Comparison of ENCODE assay signal across 18 cellular contexts in genomic region chr11:86396403-86396802, GRCh38. TPM values are rescaled to one million over a fixed set of nuclear protein-coding genes. Genes with fewer than 3 reads are reported as not detected.
DNase-seq lines count a peak whose midpoint lies in the region; ATAC-seq and TF ChIP-seq lines count a peak whose summit lies in the region.
"Had no signal": no experiment of that assay in that cellular context is flagged by ENCODE, and none has a peak within 500 bp of the region (broad histone marks: within the 10 kb centered on the region; RNA-seq: fewer than 3 reads in every experiment).

No MANE protein-coding gene starts in this region.

- H3K4me3 ChIP-seq in mammary epithelial cell (replicated peaks in 1 of 3; ENCODE audit: insufficient read depth in 1 of 3, low read depth in 2 of 3, low read length in 3 of 3), result no peak overlapping the region
- H3K4me3 ChIP-seq in WI38 (ENCODE audit: low read depth, low read length), result peak overlapping the region; percentile 6; the same call in 1 of the 2 replicates
- no peak overlapping the region for H3K4me3 ChIP-seq in fibroblast of pulmonary artery (replicated peaks; ENCODE audit: low read depth, low read length)
- H3K4me3 ChIP-seq in thyroid gland (replicated peaks in 1 of 3), result no peak overlapping the region
- H3K4me3 ChIP-seq: psoas muscle had no signal

- H3K36me3 ChIP-seq in mammary epithelial cell (ENCODE audit: insufficient read depth, low read length), result no peaks in the 10 kb centered on the region
- H3K36me3 ChIP-seq in thyroid gland, result no peaks in the 10 kb centered on the region

- 100% methylated on average over 2 of the region's 2 CpGs for WGBS in mammary epithelial cell (ENCODE audit: low coverage, missing lambda C conversion rate)
- 95 to 100% methylated on average over 2 of the region's 2 CpGs for WGBS in thyroid gland, 2 donors

- H3K9ac ChIP-seq in mammary epithelial cell (ENCODE audit: insufficient read depth, low read length), result no peak overlapping the region

- no peak for TF ChIP-seq POLR2A in thyroid gland (IDR thresholded peaks at IDR 0.05)

- H2AFZ ChIP-seq in mammary epithelial cell (ENCODE audit: low read depth, low read length), result no peak overlapping the region

- no peaks in the 10 kb centered on the region for H3K9me3 Mint-ChIP-seq in MCF 10A (ENCODE audit: unreplicated experiment)
- H3K9me3 Mint-ChIP-seq: CD8-positive, alpha-beta memory T cell; effector memory CD8-positive, alpha-beta T cell; natural killer cell; stimulated activated naive CD8-positive, alpha-beta T cell treated with anti-CD3 and anti-CD28 coated beads, Interleukin-15, Interleukin-2, amounts not matched to agents 100 ng/mL and 50 ng/mL, for 24 hours had no signal

- POLR2A ChIA-PET in MCF 10A (lab: Yijun Ruan, JAX), result no interaction called here

- in situ Hi-C loops in mammary epithelial cell (cut with MboI; ENCODE audit: low sequenced_read_pairs in 2 of 2), result no loop called here

- no peaks in the 10 kb centered on the region for H4K20me1 ChIP-seq in mammary epithelial cell (ENCODE audit: insufficient read depth, low read length)

- ATAC-seq in HG02852 (IDR thresholded peaks at IDR 0.05; ENCODE audit: unreplicated experiment) (no peak), HG03521 (IDR thresholded peaks at IDR 0.05; ENCODE audit: unreplicated experiment) (no peak), omental fat pad (ENCODE audit: low FRiP score) (no peak)
- ATAC-seq: effector memory CD8-positive, alpha-beta T cell; natural killer cell; psoas muscle had no signal

- no TSS peak for BruUV-seq in mammary epithelial cell (replicated peaks; lab: Mats Ljungman, UMichigan)
- BruUV-seq in MCF 10A (replicated peaks; lab: Mats Ljungman, UMichigan), result no TSS peak

- peak; percentile 21 for DNase-seq in mammary epithelial cell
- no peak for DNase-seq in MCF 10A (ENCODE audit: unreplicated experiment)
- DNase-seq in fibroblast of pulmonary artery (ENCODE audit: low read depth), result peak; percentile 38
- no peak for DNase-seq in thyroid gland
- DNase-seq in omental fat pad (ENCODE audit: low spot score), result no peak
- DNase-seq: activated T-cell treated with anti-CD3 and anti-CD28 coated beads, Interleukin-2, amount 50 U/mL, for 48 hours; CD8-positive, alpha-beta memory T cell; effector memory CD8-positive, alpha-beta T cell; natural killer cell; NCI-H2081; NCI-H69; psoas muscle had no signal

- no peaks in the 10 kb centered on the region for H3K79me2 ChIP-seq in mammary epithelial cell (ENCODE audit: insufficient read depth, low read length)

- TF ChIP-seq CTCF in mammary epithelial cell (conservative IDR thresholded peaks at IDR 0.05 in 1 of 2, IDR thresholded peaks at IDR 0.05 in 1 of 2; ENCODE audit: extremely low read depth in 1 of 2, insufficient read depth in 1 of 2, low read depth in 1 of 2, low read length in 2 of 2) (no peak), MCF 10A (IDR thresholded peaks at IDR 0.05; ENCODE audit: unreplicated experiment) (no peak), WI38 (IDR thresholded peaks at IDR 0.05; ENCODE audit: low read depth, low read length) (no peak), fibroblast of pulmonary artery (IDR thresholded peaks at IDR 0.05; ENCODE audit: low read length, missing control alignments) (no peak), thyroid gland (IDR thresholded peaks at IDR 0.05) (no peak), omental fat pad (IDR thresholded peaks at IDR 0.05) (no peak)

- H3K9me3 ChIP-seq in mammary epithelial cell (replicated peaks; ENCODE audit: insufficient read depth, low read length) (no peaks in the 10 kb centered on the region), thyroid gland (no peaks in the 10 kb centered on the region)
- H3K9me3 ChIP-seq: psoas muscle had no signal

- no peak overlapping the region for H3K4me3 Mint-ChIP-seq in MCF 10A (ENCODE audit: unreplicated experiment)
- H3K4me3 Mint-ChIP-seq: activated naive CD8-positive, alpha-beta T cell; CD8-positive, alpha-beta memory T cell; effector memory CD8-positive, alpha-beta T cell; natural killer cell; stimulated activated naive CD8-positive, alpha-beta T cell treated with anti-CD3 and anti-CD28 coated beads, Interleukin-15, Interleukin-2, amounts not matched to agents 100 ng/mL and 50 ng/mL, for 24 hours had no signal

- no peaks in the 10 kb centered on the region for H3K4me1 Mint-ChIP-seq in MCF 10A (ENCODE audit: insufficient read depth, unreplicated experiment)
- H3K4me1 Mint-ChIP-seq: CD8-positive, alpha-beta memory T cell; natural killer cell had no signal

- no peak overlapping the region for H3K27ac ChIP-seq in mammary epithelial cell (ENCODE audit: insufficient read depth, low read depth, low read length)
- H3K27ac ChIP-seq in thyroid gland, result peak overlapping the region in 2 of 3 donors; percentile 72 to 83
- H3K27ac ChIP-seq: 22Rv1, psoas muscle had no signal

- no peak overlapping the region for H3K27ac Mint-ChIP-seq in MCF 10A (ENCODE audit: low read depth, unreplicated experiment)
- H3K27ac Mint-ChIP-seq: activated naive CD8-positive, alpha-beta T cell; CD8-positive, alpha-beta memory T cell; natural killer cell; stimulated activated naive CD8-positive, alpha-beta T cell treated with anti-CD3 and anti-CD28 coated beads, Interleukin-15, Interleukin-2, amounts not matched to agents 100 ng/mL and 50 ng/mL, for 24 hours had no signal

- H3K4me2 ChIP-seq in mammary epithelial cell (ENCODE audit: insufficient read depth, low read depth, low read length), result no peak overlapping the region

- intact Hi-C loops in mammary epithelial cell (cut with micrococcal nuclease), result no loop called here
- intact Hi-C loops in MCF 10A (cut with micrococcal nuclease), result no loop called here
- intact Hi-C loops in thyroid gland (cut with DNase I), result no loop called here

- H3K27me3 ChIP-seq in mammary epithelial cell (ENCODE audit: insufficient read depth, low read length) (no peaks in the 10 kb centered on the region), thyroid gland (no peaks in the 10 kb centered on the region)

- dilution Hi-C loops in mammary epithelial cell (cut with HindIII; ENCODE audit: low sequenced_read_pairs), result no loop called here

- CTCF ChIA-PET in mammary epithelial cell (lab: Charles Lee; ENCODE audit: low non-redundant PET), result no interaction called here
- CTCF ChIA-PET in MCF 10A (lab: Yijun Ruan, JAX), result interaction anchor here (0.6 kb wide), 1 partner anchor 257 kb away, joined by 3 read pairs; no protein-coding TSS in a partner anchor

- no peaks in the 10 kb centered on the region for H3K27me3 Mint-ChIP-seq in MCF 10A (ENCODE audit: insufficient read depth, unreplicated experiment)
- H3K27me3 Mint-ChIP-seq: activated naive CD8-positive, alpha-beta T cell; CD8-positive, alpha-beta memory T cell; effector memory CD8-positive, alpha-beta T cell; stimulated activated naive CD8-positive, alpha-beta T cell treated with anti-CD3 and anti-CD28 coated beads, Interleukin-15, Interleukin-2, amounts not matched to agents 100 ng/mL and 50 ng/mL, for 24 hours had no signal

- H3K36me3 Mint-ChIP-seq in MCF 10A (ENCODE audit: insufficient read depth, unreplicated experiment), result no peaks in the 10 kb centered on the region
- H3K36me3 Mint-ChIP-seq: natural killer cell had no signal

- H3K4me1 ChIP-seq in mammary epithelial cell (ENCODE audit: insufficient read depth, low read length) (no peaks in the 10 kb centered on the region), thyroid gland (peaks cover 24 to 28% of the 10 kb centered on the region in 2 donors)

RNA-seq across cellular contexts. Expression of gene CCDC81, which starts 21.7 kb away (rescaled TPM):
- total RNA-seq in mammary epithelial cell (under 1 TPM; 0.33 to 0.61 TPM), MCF 10A (2022) (0.47 and 1.7 TPM in 2 replicates), thyroid gland (1 to 10 TPM in 3 of 4 donors, under 1 TPM in 1; 0.34 to 5.0 (median 2.8) TPM), omental fat pad (1 to 10 TPM in 2 of 4 donors, not detected in 2; 1.4 to 1.6 TPM)
- polyA plus RNA-seq in mammary epithelial cell, result 0.08 TPM
- not detected for polyA minus RNA-seq in mammary epithelial cell

Comparison
In these comparisons a context has a peak if more than half of its experiments do, and no peak if none do; other contexts are left out.
1. DNase-seq: peak in mammary epithelial cell (single experiment) and fibroblast of pulmonary artery (single experiment); none in MCF 10A (single experiment), thyroid gland (0 of 2) and omental fat pad (single experiment).